Comparison of ENCODE assay signal across 2 cellular contexts in genomic region chr17:67239597-67239996, GRCh38.
TF ChIP-seq lines count a peak whose summit lies in the region.

No MANE protein-coding gene starts in this region.

TF ChIP-seq in SK-N-SH treated with all-trans-retinoic acid at 6 μM for 48 hours, 23 proteins besides CTCF, POLR2A, EP300 and RAD21 (continued from another document):
- no peak for TF ChIP-seq TOX (CRISPR knock-in tag; IDR thresholded peaks at IDR 0.05; ENCODE audit: borderline replicate concordance)
- TF ChIP-seq RARB (CRISPR knock-in tag; IDR thresholded peaks at IDR 0.05), result no peak
- no peak for TF ChIP-seq ZNF565 (CRISPR knock-in tag; conservative IDR thresholded peaks at IDR 0.05; ENCODE audit: low read depth)
- no peak for TF ChIP-seq CSRNP3 (CRISPR knock-in tag; IDR thresholded peaks at IDR 0.05)
- TF ChIP-seq BACH2 (CRISPR knock-in tag; IDR thresholded peaks at IDR 0.05; ENCODE audit: borderline replicate concordance), result no peak
- no peak for TF ChIP-seq SNAI2 (CRISPR knock-in tag; IDR thresholded peaks at IDR 0.05)
- peak; percentile 50 for TF ChIP-seq ISL1 (CRISPR knock-in tag; IDR thresholded peaks at IDR 0.05)
- TF ChIP-seq GLIS3 (CRISPR knock-in tag; IDR thresholded peaks at IDR 0.05), result no peak
- TF ChIP-seq, protein P1, sequence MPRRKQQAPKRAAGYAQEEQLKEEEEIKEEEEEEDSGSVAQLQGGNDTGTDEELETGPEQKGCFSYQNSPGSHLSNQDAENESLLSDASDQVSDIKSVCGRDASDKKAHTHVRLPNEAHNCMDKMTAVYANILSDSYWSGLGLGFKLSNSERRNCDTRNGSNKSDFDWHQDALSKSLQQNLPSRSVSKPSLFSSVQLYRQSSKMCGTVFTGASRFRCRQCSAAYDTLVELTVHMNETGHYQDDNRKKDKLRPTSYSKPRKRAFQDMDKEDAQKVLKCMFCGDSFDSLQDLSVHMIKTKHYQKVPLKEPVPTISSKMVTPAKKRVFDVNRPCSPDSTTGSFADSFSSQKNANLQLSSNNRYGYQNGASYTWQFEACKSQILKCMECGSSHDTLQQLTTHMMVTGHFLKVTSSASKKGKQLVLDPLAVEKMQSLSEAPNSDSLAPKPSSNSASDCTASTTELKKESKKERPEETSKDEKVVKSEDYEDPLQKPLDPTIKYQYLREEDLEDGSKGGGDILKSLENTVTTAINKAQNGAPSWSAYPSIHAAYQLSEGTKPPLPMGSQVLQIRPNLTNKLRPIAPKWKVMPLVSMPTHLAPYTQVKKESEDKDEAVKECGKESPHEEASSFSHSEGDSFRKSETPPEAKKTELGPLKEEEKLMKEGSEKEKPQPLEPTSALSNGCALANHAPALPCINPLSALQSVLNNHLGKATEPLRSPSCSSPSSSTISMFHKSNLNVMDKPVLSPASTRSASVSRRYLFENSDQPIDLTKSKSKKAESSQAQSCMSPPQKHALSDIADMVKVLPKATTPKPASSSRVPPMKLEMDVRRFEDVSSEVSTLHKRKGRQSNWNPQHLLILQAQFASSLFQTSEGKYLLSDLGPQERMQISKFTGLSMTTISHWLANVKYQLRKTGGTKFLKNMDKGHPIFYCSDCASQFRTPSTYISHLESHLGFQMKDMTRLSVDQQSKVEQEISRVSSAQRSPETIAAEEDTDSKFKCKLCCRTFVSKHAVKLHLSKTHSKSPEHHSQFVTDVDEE (CRISPR knock-in tag; IDR thresholded peaks at IDR 0.05), result no peak
- no peak for TF ChIP-seq ZNF8 (CRISPR knock-in tag; IDR thresholded peaks at IDR 0.05)
- no peak for TF ChIP-seq PPARA (CRISPR knock-in tag; IDR thresholded peaks at IDR 0.05; ENCODE audit: borderline replicate concordance)
- TF ChIP-seq, protein P2, sequence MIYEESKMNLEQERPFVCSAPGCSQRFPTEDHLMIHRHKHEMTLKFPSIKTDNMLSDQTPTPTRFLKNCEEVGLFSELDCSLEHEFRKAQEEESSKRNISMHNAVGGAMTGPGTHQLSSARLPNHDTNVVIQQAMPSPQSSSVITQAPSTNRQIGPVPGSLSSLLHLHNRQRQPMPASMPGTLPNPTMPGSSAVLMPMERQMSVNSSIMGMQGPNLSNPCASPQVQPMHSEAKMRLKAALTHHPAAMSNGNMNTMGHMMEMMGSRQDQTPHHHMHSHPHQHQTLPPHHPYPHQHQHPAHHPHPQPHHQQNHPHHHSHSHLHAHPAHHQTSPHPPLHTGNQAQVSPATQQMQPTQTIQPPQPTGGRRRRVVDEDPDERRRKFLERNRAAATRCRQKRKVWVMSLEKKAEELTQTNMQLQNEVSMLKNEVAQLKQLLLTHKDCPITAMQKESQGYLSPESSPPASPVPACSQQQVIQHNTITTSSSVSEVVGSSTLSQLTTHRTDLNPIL (CRISPR knock-in tag; IDR thresholded peaks at IDR 0.05; ENCODE audit: low read depth), result no peak
- TF ChIP-seq ZC3H10 (CRISPR knock-in tag; IDR thresholded peaks at IDR 0.05), result no peak
- no peak for TF ChIP-seq ARNTL (CRISPR knock-in tag; IDR thresholded peaks at IDR 0.05; ENCODE audit: borderline replicate concordance, low read depth)
- TF ChIP-seq, protein P3, sequence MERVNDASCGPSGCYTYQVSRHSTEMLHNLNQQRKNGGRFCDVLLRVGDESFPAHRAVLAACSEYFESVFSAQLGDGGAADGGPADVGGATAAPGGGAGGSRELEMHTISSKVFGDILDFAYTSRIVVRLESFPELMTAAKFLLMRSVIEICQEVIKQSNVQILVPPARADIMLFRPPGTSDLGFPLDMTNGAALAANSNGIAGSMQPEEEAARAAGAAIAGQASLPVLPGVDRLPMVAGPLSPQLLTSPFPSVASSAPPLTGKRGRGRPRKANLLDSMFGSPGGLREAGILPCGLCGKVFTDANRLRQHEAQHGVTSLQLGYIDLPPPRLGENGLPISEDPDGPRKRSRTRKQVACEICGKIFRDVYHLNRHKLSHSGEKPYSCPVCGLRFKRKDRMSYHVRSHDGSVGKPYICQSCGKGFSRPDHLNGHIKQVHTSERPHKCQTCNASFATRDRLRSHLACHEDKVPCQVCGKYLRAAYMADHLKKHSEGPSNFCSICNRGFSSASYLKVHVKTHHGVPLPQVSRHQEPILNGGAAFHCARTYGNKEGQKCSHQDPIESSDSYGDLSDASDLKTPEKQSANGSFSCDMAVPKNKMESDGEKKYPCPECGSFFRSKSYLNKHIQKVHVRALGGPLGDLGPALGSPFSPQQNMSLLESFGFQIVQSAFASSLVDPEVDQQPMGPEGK (CRISPR knock-in tag; IDR thresholded peaks at IDR 0.05; ENCODE audit: borderline replicate concordance), result no peak

TF ChIP-seq in SK-N-SH, 30 proteins besides CTCF, POLR2A, EP300 and RAD21 (continued from another document):
- TF ChIP-seq, protein P4, sequence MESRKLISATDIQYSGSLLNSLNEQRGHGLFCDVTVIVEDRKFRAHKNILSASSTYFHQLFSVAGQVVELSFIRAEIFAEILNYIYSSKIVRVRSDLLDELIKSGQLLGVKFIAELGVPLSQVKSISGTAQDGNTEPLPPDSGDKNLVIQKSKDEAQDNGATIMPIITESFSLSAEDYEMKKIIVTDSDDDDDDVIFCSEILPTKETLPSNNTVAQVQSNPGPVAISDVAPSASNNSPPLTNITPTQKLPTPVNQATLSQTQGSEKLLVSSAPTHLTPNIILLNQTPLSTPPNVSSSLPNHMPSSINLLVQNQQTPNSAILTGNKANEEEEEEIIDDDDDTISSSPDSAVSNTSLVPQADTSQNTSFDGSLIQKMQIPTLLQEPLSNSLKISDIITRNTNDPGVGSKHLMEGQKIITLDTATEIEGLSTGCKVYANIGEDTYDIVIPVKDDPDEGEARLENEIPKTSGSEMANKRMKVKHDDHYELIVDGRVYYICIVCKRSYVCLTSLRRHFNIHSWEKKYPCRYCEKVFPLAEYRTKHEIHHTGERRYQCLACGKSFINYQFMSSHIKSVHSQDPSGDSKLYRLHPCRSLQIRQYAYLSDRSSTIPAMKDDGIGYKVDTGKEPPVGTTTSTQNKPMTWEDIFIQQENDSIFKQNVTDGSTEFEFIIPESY (IDR thresholded peaks at IDR 0.05; ENCODE audit: borderline replicate concordance, low read depth), result no peak
- TF ChIP-seq FOXM1 (IDR thresholded peaks at IDR 0.05; ENCODE audit: low read depth) (no peak), NFIC (IDR thresholded peaks at IDR 0.05; ENCODE audit: borderline replicate concordance) (no peak), RXRA (IDR thresholded peaks at IDR 0.05; ENCODE audit: borderline replicate concordance, low read depth) (no peak), EZH2phosphoT487 (IDR thresholded peaks at IDR 0.05; ENCODE audit: borderline replicate concordance, low read depth) (no peak), ELF1 (IDR thresholded peaks at IDR 0.05) (no peak)
